Comparison of ENCODE assay signal across 18 cellular contexts in genomic region chr15:51075364-51075763, GRCh38. TPM values are rescaled to one million over a fixed set of nuclear protein-coding genes. Genes with fewer than 3 reads are reported as not detected.
DNase-seq lines count a peak whose midpoint lies in the region; ATAC-seq and TF ChIP-seq lines count a peak whose summit lies in the region.
"Had no signal": no experiment of that assay in that cellular context is flagged by ENCODE, and none has a peak within 500 bp of the region (broad histone marks: within the 10 kb centered on the region; RNA-seq: fewer than 3 reads in every experiment).

No MANE protein-coding gene starts in this region.

- peak; percentile 10 for DNase-seq in cerebellum (ENCODE audit: low spot score)
- DNase-seq in left ventricle myocardium inferior: peak; percentile 42
- peak; percentile 31 for DNase-seq in thoracic aorta (ENCODE audit: low spot score)
- DNase-seq in T1000 (lab: John Stamatoyannopoulos, UW): no peak
- no peak for DNase-seq in NK-92 (lab: John Stamatoyannopoulos, UW; ENCODE audit: unreplicated experiment)
- DNase-seq in tibial nerve (ENCODE audit: low spot score in 2 of 2): no peak
- DNase-seq: activated CD4-positive, alpha-beta T cell treated with anti-CD3 and anti-CD28 coated beads, Interleukin-2, amount 50 U/mL, for 48 hours; CD4-positive, alpha-beta memory T cell; KG1; left lung; mucosa of descending colon; NCI-H1694 treated with DMSO at 0.1 percent for 48 hours; PC-3; T-helper 2 cell had no signal

- no peak for TF ChIP-seq POLR2A in tibial nerve (IDR thresholded peaks at IDR 0.05)

- H3K36me3 ChIP-seq in left ventricle myocardium inferior (no peaks in the 10 kb centered on the region), thoracic aorta (no peaks in the 10 kb centered on the region), tibial nerve (no peaks in the 10 kb centered on the region)
- H3K36me3 ChIP-seq: left lung, neutrophil, SJSA1 had no signal

- H3K27ac ChIP-seq in C4-2B (peak overlapping the region; percentile 22; the same call in 1 of the 2 replicates), left ventricle myocardium inferior (replicated peaks) (peak overlapping the region; percentile 81), thoracic aorta (peak overlapping the region; percentile 77 to 84), tibial nerve (no peak overlapping the region)
- H3K27ac ChIP-seq: left lung, neutrophil, SJSA1 had no signal

- H3K4me3 ChIP-seq in left ventricle myocardium inferior: no peak overlapping the region
- peak overlapping the region; percentile 48 for H3K4me3 ChIP-seq in thoracic aorta
- H3K4me3 ChIP-seq in tibial nerve: no peak overlapping the region
- H3K4me3 ChIP-seq: left lung, mucosa of descending colon, SJSA1 had no signal

- TF ChIP-seq EP300 in tibial nerve (IDR thresholded peaks at IDR 0.05): no peak

- peak; percentile 54 for ATAC-seq in thoracic aorta (ENCODE audit: insufficient number of reproducible peaks, low FRiP score, low read depth)
- ATAC-seq in GM21528 (IDR thresholded peaks at IDR 0.05; ENCODE audit: low FRiP score, unreplicated experiment): no peak
- ATAC-seq: left lung, mucosa of descending colon, PC-3 had no signal

- intact Hi-C loops in left ventricle myocardium inferior (cut with micrococcal nuclease): loop anchor here (2.0 kb wide), 1 partner anchor 69 kb away; no protein-coding TSS in a partner anchor

- H3K27me3 ChIP-seq in left ventricle myocardium inferior (ENCODE audit: low read depth): no peaks in the 10 kb centered on the region
- no peaks in the 10 kb centered on the region for H3K27me3 ChIP-seq in thoracic aorta (replicated peaks; ENCODE audit: insufficient read depth)
- no peaks in the 10 kb centered on the region for H3K27me3 ChIP-seq in tibial nerve

- peaks cover 53% of the 10 kb centered on the region for H3K4me1 ChIP-seq in left ventricle myocardium inferior
- peaks cover 21 to 46% of the 10 kb centered on the region in 2 donors for H3K4me1 ChIP-seq in thoracic aorta (ENCODE audit: control insufficient read depth in 1 of 2, low read depth in 2 of 2)
- H3K4me1 ChIP-seq in tibial nerve: peaks cover 0 to 7% (median 0%) of the 10 kb centered on the region in 4 donors
- H3K4me1 ChIP-seq: SJSA1 had no signal

- no peak for TF ChIP-seq CTCF in C4-2B (conservative IDR thresholded peaks at IDR 0.05)
- no peak for TF ChIP-seq CTCF in left ventricle myocardium inferior (IDR thresholded peaks at IDR 0.05; ENCODE audit: borderline replicate concordance)
- TF ChIP-seq CTCF in thoracic aorta (IDR thresholded peaks at IDR 0.05): no peak
- no peak for TF ChIP-seq CTCF in tibial nerve (IDR thresholded peaks at IDR 0.05)

- H3K9me3 ChIP-seq in left ventricle myocardium inferior (replicated peaks) (no peaks in the 10 kb centered on the region), thoracic aorta (no peaks in the 10 kb centered on the region), tibial nerve (no peaks in the 10 kb centered on the region)
- H3K9me3 ChIP-seq: left lung, mucosa of descending colon, neutrophil, SJSA1 had no signal

- WGBS in tibial nerve, 2 donors: 62 to 68% methylated on average over 5 of the region's 5 CpGs

RNA-seq across cellular contexts. Expression of gene TNFAIP8L3, which starts 19.3 kb away (rescaled TPM):
- total RNA-seq in cerebellum (3.2 TPM), left ventricle myocardium inferior (6.0 TPM), thoracic aorta (10 to 100 TPM; 33.3 to 42.0 TPM), tibial nerve (10 to 100 TPM in 2 of 4 donors, 1 to 10 TPM in 2; 3.7 to 12.5 (median 10.0) TPM)
- total RNA-seq: CD4-positive, alpha-beta memory T cell; PC-3; SJSA1 had no signal

Comparison
In these comparisons a context has a peak if more than half of its experiments do, and no peak if none do; other contexts are left out.
1. H3K27ac ChIP-seq: peak in C4-2B (single experiment), left ventricle myocardium inferior (single experiment) and thoracic aorta (2 of 2); none in tibial nerve (0 of 4).
2. DNase-seq: peak in cerebellum (single experiment), left ventricle myocardium inferior (single experiment) and thoracic aorta (single experiment); none in T1000 (single experiment), NK-92 (single experiment) and tibial nerve (0 of 2).